In the genomic region with DNA sequence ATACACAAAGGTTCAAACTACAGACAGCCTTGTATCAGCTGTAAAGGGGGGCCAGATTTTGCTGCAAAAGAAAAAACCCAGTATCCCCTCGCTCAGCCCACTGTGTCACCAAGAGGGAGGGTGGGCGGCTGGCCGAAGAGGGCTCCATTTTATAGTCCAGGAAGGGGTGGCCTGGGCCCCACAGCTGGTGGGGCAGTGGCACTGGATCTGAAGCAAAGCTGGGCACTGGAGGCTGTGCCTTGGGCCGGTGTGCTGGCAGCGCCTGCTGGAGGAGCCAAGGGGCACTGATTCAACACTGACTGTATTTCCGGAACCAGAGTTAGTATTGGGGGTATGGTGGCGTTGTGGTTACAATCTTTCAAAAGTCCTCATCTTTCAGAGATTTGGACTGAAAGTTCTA, we compare ENCODE assay signal across 15 cellular contexts. TPM values are rescaled to one million over a fixed set of nuclear protein-coding genes. Genes with fewer than 3 reads are reported as not detected.
A peak's percentile ranks its signal among the peaks of the same experiment; 100 is the strongest.
DNase-seq lines count a peak whose midpoint lies in the region; ATAC-seq and TF ChIP-seq lines count a peak whose summit lies in the region.
"Had no signal": no experiment of that assay in that cellular context is flagged by ENCODE, and none has a peak within 500 bp of the region (broad histone marks: within the 10 kb centered on the region; RNA-seq: fewer than 3 reads in every experiment).

No MANE protein-coding gene starts in this region.

- H2BK120ac ChIP-seq in trophoblast cell (ENCODE audit: insufficient read depth, low read length, poor library complexity) = no peak overlapping the region

- H3K27ac ChIP-seq in BLaER1 = peak overlapping the region; percentile 67; the same call in 1 of the 2 replicates
- no peak overlapping the region for H3K27ac ChIP-seq in trophoblast cell (ENCODE audit: low read depth, low read length)
- H3K27ac ChIP-seq in Karpas-422 (ENCODE audit: low read length) = no peak overlapping the region
- H3K27ac ChIP-seq in transverse colon = no peak overlapping the region
- H3K27ac ChIP-seq: WERI-Rb-1 had no signal

- no peak for TF ChIP-seq EP300 in transverse colon (IDR thresholded peaks at IDR 0.05; ENCODE audit: low read depth)

- no peaks in the 10 kb centered on the region for H3K9me2 ChIP-seq in Karpas-422 (replicated peaks; ENCODE audit: insufficient read depth, low read length)

- H3K9me3 ChIP-seq in BLaER1 (no peaks in the 10 kb centered on the region), trophoblast cell (ENCODE audit: insufficient read depth, low read depth, low read length) (peaks cover 2% of the 10 kb centered on the region), Karpas-422 (ENCODE audit: low read length) (no peaks in the 10 kb centered on the region), transverse colon (no peaks in the 10 kb centered on the region)

- peaks cover 23% of the 10 kb centered on the region for H3K27me3 Mint-ChIP-seq in dendritic cell treated with granulocyte-macrophage colony-stimulating factor and Interleukin-4, amounts not matched to agents 40 ng/mL and 50 ng/mL, for 4 days
- no peaks in the 10 kb centered on the region for H3K27me3 Mint-ChIP-seq in activated CD8-positive, alpha-beta memory T cell treated with anti-CD3 and anti-CD28 coated beads, Interleukin-2, amount 10 ng/mL, durations not matched to agents 7 days and 5 days
- H3K27me3 Mint-ChIP-seq: naive thymus-derived CD8-positive, alpha-beta T cell had no signal

- H2AFZ ChIP-seq in trophoblast cell (ENCODE audit: insufficient read depth, low read length, poor library complexity) (no peak overlapping the region), Karpas-422 (ENCODE audit: low read length) (no peak overlapping the region)

- H3K9ac ChIP-seq in BLaER1 (peak overlapping the region; percentile 60), trophoblast cell (ENCODE audit: low read length) (no peak overlapping the region), Karpas-422 (ENCODE audit: low read length) (no peak overlapping the region)

- no peak overlapping the region for H3K14ac ChIP-seq in trophoblast cell (ENCODE audit: low read length)

- WGBS in trophoblast cell (ENCODE audit: extremely low coverage, insufficient coverage, insufficient read length) = no CpG with 5 or more reads among the region's 7 CpGs
- 88% methylated on average over 7 of the region's 7 CpGs; no CpG with 5 or more reads in 1 of the 2 donors for WGBS in transverse colon (ENCODE audit: low coverage in 1 of 2), 2 donors

- no peaks in the 10 kb centered on the region for H3K9me3 Mint-ChIP-seq in dendritic cell treated with granulocyte-macrophage colony-stimulating factor and Interleukin-4, amounts not matched to agents 40 ng/mL and 50 ng/mL, for 4 days
- H3K9me3 Mint-ChIP-seq in activated CD8-positive, alpha-beta memory T cell treated with anti-CD3 and anti-CD28 coated beads, Interleukin-2, amount 10 ng/mL, durations not matched to agents 7 days and 5 days (ENCODE audit: low read depth) = no peaks in the 10 kb centered on the region
- H3K9me3 Mint-ChIP-seq: naive thymus-derived CD8-positive, alpha-beta T cell had no signal

- no peak overlapping the region for H3K18ac ChIP-seq in trophoblast cell (ENCODE audit: low read length)

- no peak overlapping the region for H4K8ac ChIP-seq in trophoblast cell (ENCODE audit: low read depth, low read length)

- H3K79me2 ChIP-seq in trophoblast cell (ENCODE audit: control insufficient read depth, insufficient read depth, low read length, poor library complexity) (peaks cover 22% of the 10 kb centered on the region), Karpas-422 (ENCODE audit: low read length) (peaks cover 54% of the 10 kb centered on the region)

- ATAC-seq in activated CD8-positive, alpha-beta memory T cell treated with anti-CD3 and anti-CD28 coated beads, Interleukin-2, amount 10 ng/mL, durations not matched to agents 7 days and 5 days = no peak
- ATAC-seq: naive thymus-derived CD8-positive, alpha-beta T cell had no signal

- H3K4ac ChIP-seq in trophoblast cell (ENCODE audit: low read depth, low read length) = peak overlapping the region; percentile 19

- H3K36me3 ChIP-seq in BLaER1 (peaks cover 37% of the 10 kb centered on the region), trophoblast cell (ENCODE audit: control insufficient read depth in 1 of 2, insufficient read depth in 2 of 2, low read length in 2 of 2) (peaks cover 0 to 11% of the 10 kb centered on the region in 2 experiments), Karpas-422 (ENCODE audit: insufficient read depth, low read length) (no peaks in the 10 kb centered on the region), transverse colon (no peaks in the 10 kb centered on the region)

- intact Hi-C loops in dendritic cell treated with granulocyte-macrophage colony-stimulating factor and Interleukin-4, amounts not matched to agents 40 ng/mL and 50 ng/mL, for 4 days (cut with micrococcal nuclease) = no loop called here
- intact Hi-C loops in transverse colon (cut with DNase I; ENCODE audit: low total_unique reads) = no loop called here

- H3K27me3 ChIP-seq in BLaER1 = no peaks in the 10 kb centered on the region
- H3K27me3 ChIP-seq in trophoblast cell (ENCODE audit: insufficient read depth, low read length) = no peaks in the 10 kb centered on the region
- H3K27me3 ChIP-seq in Karpas-422 (ENCODE audit: low read length) = no peaks in the 10 kb centered on the region
- no peaks in the 10 kb centered on the region for H3K27me3 ChIP-seq in transverse colon

- no peak for TF ChIP-seq POLR2A in transverse colon (IDR thresholded peaks at IDR 0.05)

- H4K12ac ChIP-seq in trophoblast cell (ENCODE audit: low read depth, low read length) = no peak overlapping the region

- H3K4me1 Mint-ChIP-seq in dendritic cell treated with granulocyte-macrophage colony-stimulating factor and Interleukin-4, amounts not matched to agents 40 ng/mL and 50 ng/mL, for 4 days (ENCODE audit: low read depth) = peaks cover 92% of the 10 kb centered on the region
- H3K4me1 Mint-ChIP-seq in activated CD8-positive, alpha-beta memory T cell treated with anti-CD3 and anti-CD28 coated beads, Interleukin-2, amount 10 ng/mL, durations not matched to agents 7 days and 5 days = peaks cover 9% of the 10 kb centered on the region

- no peak overlapping the region for H4K91ac ChIP-seq in trophoblast cell (ENCODE audit: low read depth, low read length)

- no peak for TF ChIP-seq CTCF in transverse colon (IDR thresholded peaks at IDR 0.05)

- H3K4me1 ChIP-seq in BLaER1 = peaks cover 100% of the 10 kb centered on the region
- H3K4me1 ChIP-seq in trophoblast cell (ENCODE audit: control insufficient read depth in 1 of 2, insufficient read depth in 2 of 2, low read length in 2 of 2) = peaks cover 34 to 38% of the 10 kb centered on the region in 2 experiments
- peaks cover 24% of the 10 kb centered on the region for H3K4me1 ChIP-seq in Karpas-422 (ENCODE audit: low read length)
- peaks cover 22 to 71% (median 52%) of the 10 kb centered on the region in 4 donors for H3K4me1 ChIP-seq in transverse colon

- no peak overlapping the region for H3K4me3 Mint-ChIP-seq in dendritic cell treated with granulocyte-macrophage colony-stimulating factor and Interleukin-4, amounts not matched to agents 40 ng/mL and 50 ng/mL, for 4 days
- H3K4me3 Mint-ChIP-seq in activated CD8-positive, alpha-beta memory T cell treated with anti-CD3 and anti-CD28 coated beads, Interleukin-2, amount 10 ng/mL, durations not matched to agents 7 days and 5 days = no peak overlapping the region

- in situ Hi-C loops in transverse colon (cut with MboI; ENCODE audit: low pct_ligation_motif_present in 1 of 4, low pct_unique_long_range_greater_than_20kb in 1 of 4, low sequenced_read_pairs in 3 of 4) = no loop called here

- H3K4me2 ChIP-seq in BLaER1 (peak overlapping the region; percentile 92), trophoblast cell (ENCODE audit: low read length) (no peak overlapping the region), Karpas-422 (ENCODE audit: low read depth, low read length, poor library complexity, severe bottlenecking) (no peak overlapping the region)

- H3K36me3 Mint-ChIP-seq in dendritic cell treated with granulocyte-macrophage colony-stimulating factor and Interleukin-4, amounts not matched to agents 40 ng/mL and 50 ng/mL, for 4 days (ENCODE audit: low read depth) = peaks cover 52% of the 10 kb centered on the region
- no peaks in the 10 kb centered on the region for H3K36me3 Mint-ChIP-seq in activated CD8-positive, alpha-beta memory T cell treated with anti-CD3 and anti-CD28 coated beads, Interleukin-2, amount 10 ng/mL, durations not matched to agents 7 days and 5 days
- H3K36me3 Mint-ChIP-seq: naive thymus-derived CD8-positive, alpha-beta T cell had no signal

- H3K4me3 ChIP-seq in BLaER1 (no peak overlapping the region), trophoblast cell (ENCODE audit: low read depth, low read length) (no peak overlapping the region), Karpas-422 (ENCODE audit: low read length) (no peak overlapping the region), transverse colon (no peak overlapping the region)

- CTCF ChIA-PET in activated CD8-positive, alpha-beta memory T cell treated with anti-CD3 and anti-CD28 coated beads, Interleukin-2, amount 10 ng/mL, durations not matched to agents 7 days and 5 days (lab: Charles Lee) = no interaction called here

- peak overlapping the region; percentile 61 for H3K27ac Mint-ChIP-seq in dendritic cell treated with granulocyte-macrophage colony-stimulating factor and Interleukin-4, amounts not matched to agents 40 ng/mL and 50 ng/mL, for 4 days
- no peak overlapping the region for H3K27ac Mint-ChIP-seq in activated CD8-positive, alpha-beta memory T cell treated with anti-CD3 and anti-CD28 coated beads, Interleukin-2, amount 10 ng/mL, durations not matched to agents 7 days and 5 days

- H2BK12ac ChIP-seq in trophoblast cell (ENCODE audit: low read length) = no peak overlapping the region

- H3K79me1 ChIP-seq in trophoblast cell (ENCODE audit: low read length) = no peaks in the 10 kb centered on the region

- peak; percentile 73 for DNase-seq in HPDE6-E6E7 (ENCODE audit: extremely low spot score)
- no peak for DNase-seq in trophoblast cell
- DNase-seq in Karpas-422 = no peak
- DNase-seq in activated CD8-positive, alpha-beta memory T cell treated with anti-CD3 and anti-CD28 coated beads, Interleukin-2, amount 10 ng/mL, durations not matched to agents 7 days and 5 days = no peak
- no peak for DNase-seq in transverse colon
- no peak for DNase-seq in anterior cingulate cortex (lab: John Stamatoyannopoulos, UW)
- DNase-seq: caudate nucleus; COR-L47; NCI-H446 treated with DMSO at 0.1 percent for 48 hours; SHP77; stimulated activated CD4-positive, alpha-beta T cell treated with anti-CD3 and anti-CD28 coated beads, Interleukin-15, amount 100 ng/mL, for 24 hours; WERI-Rb-1 had no signal

- peaks cover 100% of the 10 kb centered on the region for H4K20me1 ChIP-seq in BLaER1
- H4K20me1 ChIP-seq in Karpas-422 (ENCODE audit: insufficient read depth, low read depth, low read length) = peaks cover 84% of the 10 kb centered on the region

- H3K23ac ChIP-seq in trophoblast cell (ENCODE audit: low read length) = no peak overlapping the region

- no peak overlapping the region for H2AK5ac ChIP-seq in trophoblast cell (ENCODE audit: low read length)

- H2BK5ac ChIP-seq in trophoblast cell (ENCODE audit: low read depth, low read length, poor library complexity) = no peak overlapping the region

RNA-seq across cellular contexts. Expression of a gene that starts 9.1 kb away (rescaled TPM):
- 16.3 and 17.4 TPM in 2 replicates for polyA plus RNA-seq in trophoblast cell (2013)
- 4.0 and 7.2 TPM in 2 replicates for total RNA-seq in Karpas-422 (2014; rRNA removed; shearing (Covaris generic); ENCODE audit: low replicate concordance)
- 10 to 100 TPM; 33.3 to 43.5 TPM for total RNA-seq in activated CD8-positive, alpha-beta memory T cell treated with anti-CD3 and anti-CD28 coated beads, Interleukin-2, amount 10 ng/mL, durations not matched to agents 7 days and 5 days
- 10 to 100 TPM; 14.5 to 21.3 (median 17.2) TPM for total RNA-seq in transverse colon

RNA-seq across cellular contexts. Expression of a gene that starts 33.4 kb away (rescaled TPM):
- 7.4 and 8.4 TPM in 2 replicates for polyA plus RNA-seq in trophoblast cell (2013)
- 41.0 and 49.5 TPM in 2 replicates for total RNA-seq in Karpas-422 (2014; rRNA removed; shearing (Covaris generic); ENCODE audit: low replicate concordance)
- total RNA-seq in activated CD8-positive, alpha-beta memory T cell treated with anti-CD3 and anti-CD28 coated beads, Interleukin-2, amount 10 ng/mL, durations not matched to agents 7 days and 5 days = 10 to 100 TPM; 12.5 to 14.5 TPM
- 1 to 10 TPM; 3.2 to 6.6 (median 4.4) TPM for total RNA-seq in transverse colon
